Comparison of ENCODE assay signal across 8 cellular contexts in genomic region chr20:35463455-35464300, GRCh38. TPM values are rescaled to one million over a fixed set of nuclear protein-coding genes. Genes with fewer than 3 reads are reported as not detected.
DNase-seq lines count a peak whose midpoint lies in the region; ATAC-seq and TF ChIP-seq lines count a peak whose summit lies in the region.

No MANE protein-coding gene starts in this region.

- DNase-seq in GDM1 (lab: John Stamatoyannopoulos, UW) (peak; percentile 17), MG63 (peak; percentile 22), SHP77 treated with DMSO at 0.1 percent for 48 hours (lab: John Stamatoyannopoulos, UW) (peak; percentile 30), head of caudate nucleus (peak in 39 of 42 donors; percentile 16 to 90 (median 65)), progenitor cell of endocrine pancreas (ENCODE audit: low spot score, unreplicated experiment) (peak; percentile 40)
- DNase-seq in activated naive CD4-positive, alpha-beta T cell treated with anti-CD3 and anti-CD28 coated beads, Interleukin-2, amount 50 U/mL, for 72 hours (ENCODE audit: low spot score in 2 of 2): peak in 1 of 2 donors; percentile 57

- no peak overlapping the region for H3K4me3 ChIP-seq in MG63

- peak; percentile 77 to 83 for ATAC-seq in activated naive CD4-positive, alpha-beta T cell treated with anti-CD3 and anti-CD28 coated beads, Interleukin-2, amount 50 U/mL, for 72 hours
- ATAC-seq in GM18519 (IDR thresholded peaks at IDR 0.05; ENCODE audit: low FRiP score, unreplicated experiment): no peak
- ATAC-seq in GM18502 (IDR thresholded peaks at IDR 0.05; ENCODE audit: poor library complexity, unreplicated experiment): no peak

- peak; percentile 81 for TF ChIP-seq CTCF in progenitor cell of endocrine pancreas (IDR thresholded peaks at IDR 0.05; ENCODE audit: unreplicated experiment)

- H3K27me3 ChIP-seq in MG63: no peaks in the 10 kb centered on the region

- H3K36me3 ChIP-seq in MG63: peaks cover 87% of the 10 kb centered on the region

- intact Hi-C loops in head of caudate nucleus (cut with DNase I): no loop called here

- H3K4me3 Mint-ChIP-seq in progenitor cell of endocrine pancreas (ENCODE audit: low read depth): no peak overlapping the region

- H3K9me3 ChIP-seq in MG63: no peaks in the 10 kb centered on the region

- H3K9me3 Mint-ChIP-seq in activated naive CD4-positive, alpha-beta T cell treated with anti-CD3 and anti-CD28 coated beads, Interleukin-2, amount 50 U/mL, for 72 hours: no peaks in the 10 kb centered on the region
- H3K9me3 Mint-ChIP-seq in progenitor cell of endocrine pancreas (ENCODE audit: low read depth): no peaks in the 10 kb centered on the region

- H3K4me1 Mint-ChIP-seq in progenitor cell of endocrine pancreas (ENCODE audit: low read depth): peaks cover 19% of the 10 kb centered on the region

- H3K27me3 Mint-ChIP-seq in progenitor cell of endocrine pancreas: no peaks in the 10 kb centered on the region

- H3K27ac Mint-ChIP-seq in activated naive CD4-positive, alpha-beta T cell treated with anti-CD3 and anti-CD28 coated beads, Interleukin-2, amount 50 U/mL, for 72 hours: no peak overlapping the region
- H3K27ac Mint-ChIP-seq in progenitor cell of endocrine pancreas: no peak overlapping the region

- no peaks in the 10 kb centered on the region for H3K36me3 Mint-ChIP-seq in activated naive CD4-positive, alpha-beta T cell treated with anti-CD3 and anti-CD28 coated beads, Interleukin-2, amount 50 U/mL, for 72 hours
- peaks cover 10% of the 10 kb centered on the region for H3K36me3 Mint-ChIP-seq in progenitor cell of endocrine pancreas (ENCODE audit: insufficient read depth)

RNA-seq across cellular contexts. Expression of gene CEP250, which starts 8.3 kb away (rescaled TPM):
- total RNA-seq in MG63 (2014; rRNA removed; shearing (Covaris generic); ENCODE audit: low replicate concordance): 37.3 and 58.8 TPM in 2 replicates
- total RNA-seq in activated naive CD4-positive, alpha-beta T cell treated with anti-CD3 and anti-CD28 coated beads, Interleukin-2, amount 50 U/mL, for 72 hours: 10 to 100 TPM; 62.5 to 74.7 TPM
- 73.2 and 76.9 TPM in 2 replicates for total RNA-seq in progenitor cell of endocrine pancreas

RNA-seq across cellular contexts. Expression of gene GDF5, which starts 25.6 kb away (rescaled TPM):
- 0.49 TPM in 1 of 2 replicates, not detected in the other for total RNA-seq in MG63 (2014; rRNA removed; shearing (Covaris generic); ENCODE audit: low replicate concordance)
- total RNA-seq in activated naive CD4-positive, alpha-beta T cell treated with anti-CD3 and anti-CD28 coated beads, Interleukin-2, amount 50 U/mL, for 72 hours: under 1 TPM in 1 of 2 donors, not detected in 1; 0.11 TPM
- total RNA-seq in progenitor cell of endocrine pancreas: not detected in 2 replicates

RNA-seq across cellular contexts. Expression of gene UQCC1, which starts 51.9 kb away (rescaled TPM):
- total RNA-seq in MG63 (2014; rRNA removed; shearing (Covaris generic); ENCODE audit: low replicate concordance): 43.0 and 66.7 TPM in 2 replicates
- 10 to 100 TPM; 58.7 to 69.7 TPM for total RNA-seq in activated naive CD4-positive, alpha-beta T cell treated with anti-CD3 and anti-CD28 coated beads, Interleukin-2, amount 50 U/mL, for 72 hours
- total RNA-seq in progenitor cell of endocrine pancreas: 59.2 and 65.0 TPM in 2 replicates

Comparison
In these comparisons a context has a peak if more than half of its experiments do, and no peak if none do; other contexts are left out.
1. ATAC-seq: peak in activated naive CD4-positive, alpha-beta T cell treated with anti-CD3 and anti-CD28 coated beads, Interleukin-2, amount 50 U/mL, for 72 hours (2 of 2); none in GM18519 (single experiment) and GM18502 (single experiment).